In the genomic region with DNA sequence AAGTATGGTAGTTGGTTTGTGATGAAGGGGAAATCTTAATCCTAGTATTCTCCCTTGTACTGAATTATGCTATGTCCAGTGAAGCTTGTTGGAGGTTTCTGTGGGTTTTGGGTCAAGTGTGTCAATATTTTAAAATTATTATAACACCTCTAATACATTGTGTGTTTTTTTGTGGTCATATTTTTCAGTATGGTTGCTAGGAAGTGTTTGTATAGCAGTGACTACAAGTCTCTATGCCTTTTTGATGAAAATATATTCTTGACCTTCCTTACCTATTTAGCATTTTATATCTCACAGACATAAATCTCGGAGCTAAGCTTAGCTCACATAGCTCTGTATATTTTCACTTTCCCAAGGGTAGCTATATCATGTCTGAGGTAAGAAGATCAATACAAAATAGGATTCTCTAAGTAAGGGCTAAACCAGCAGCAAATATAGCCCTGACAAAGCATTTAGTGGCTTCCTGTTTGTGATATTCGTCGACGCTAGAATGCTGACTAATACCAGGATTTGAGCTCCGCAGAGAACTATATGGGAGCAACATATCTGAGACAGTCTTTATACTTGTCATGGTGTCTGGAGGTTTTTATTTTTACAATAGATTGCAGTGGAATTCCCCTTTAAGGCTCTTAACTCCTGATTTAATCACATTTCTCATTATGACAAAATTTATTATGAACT, we compare ENCODE assay signal across 13 cellular contexts.
DNase-seq lines count a peak whose midpoint lies in the region; ATAC-seq and FAIRE-seq lines count a peak whose summit lies in the region.
"Had no signal": no experiment of that assay in that cellular context is flagged by ENCODE, and none has a peak within 500 bp of the region (broad histone marks: within the 10 kb centered on the region; RNA-seq: fewer than 3 reads in every experiment).

No MANE protein-coding gene starts in this region.

- peaks cover 0 to 13% (median 4%) of the 10 kb centered on the region in 7 donors for H3K9me3 Mint-ChIP-seq in CD4-positive, CD25-positive, alpha-beta regulatory T cell

- peaks cover 15% of the 10 kb centered on the region for H3K27me3 Mint-ChIP-seq in CD4-positive, CD25-positive, alpha-beta regulatory T cell
- H3K27me3 Mint-ChIP-seq: CD4-positive, alpha-beta T cell had no signal

- H3K4me3 Mint-ChIP-seq in CD4-positive, CD25-positive, alpha-beta regulatory T cell: no peak overlapping the region
- H3K4me3 Mint-ChIP-seq: CD4-positive, alpha-beta T cell; nephron had no signal

- no peak for ATAC-seq in CD4-positive, CD25-positive, alpha-beta regulatory T cell (ENCODE audit: low read depth in 2 of 2)
- peak; percentile 98 for ATAC-seq in HG02885 (IDR thresholded peaks at IDR 0.05; ENCODE audit: poor library complexity, unreplicated experiment)

- no peak overlapping the region for H3K27ac ChIP-seq in CD4-positive, CD25-positive, alpha-beta regulatory T cell (ENCODE audit: insufficient read depth, low read length, poor library complexity, severe bottlenecking)
- H3K27ac ChIP-seq: esophagus squamous epithelium, Peyer's patch had no signal

- peaks cover 2 to 9% (median 5%) of the 10 kb centered on the region in 4 donors for H3K4me1 Mint-ChIP-seq in CD4-positive, CD25-positive, alpha-beta regulatory T cell
- H3K4me1 Mint-ChIP-seq: nephron had no signal

- H3K36me3 ChIP-seq in CD4-positive, CD25-positive, alpha-beta regulatory T cell (ENCODE audit: control insufficient read depth, insufficient read depth, low read length): no peaks in the 10 kb centered on the region
- H3K36me3 ChIP-seq: esophagus squamous epithelium, Peyer's patch had no signal

- H3K4me1 ChIP-seq in CD4-positive, CD25-positive, alpha-beta regulatory T cell (ENCODE audit: control insufficient read depth, insufficient read depth, low read length, poor library complexity, severe bottlenecking): peaks cover 3% of the 10 kb centered on the region
- H3K4me1 ChIP-seq: esophagus squamous epithelium, Peyer's patch had no signal

- no peaks in the 10 kb centered on the region for H3K27me3 ChIP-seq in CD4-positive, CD25-positive, alpha-beta regulatory T cell (ENCODE audit: control insufficient read depth, insufficient read depth, low read length)
- H3K27me3 ChIP-seq: esophagus squamous epithelium, Peyer's patch had no signal

- H3K36me3 Mint-ChIP-seq in CD4-positive, CD25-positive, alpha-beta regulatory T cell: peaks cover 3% of the 10 kb centered on the region

- peak; percentile 91 for FAIRE-seq in GM19239 (lab: Jason Lieb, UNC)
- FAIRE-seq: HTR-8/SVneo had no signal

- DNase-seq in CD4-positive, CD25-positive, alpha-beta regulatory T cell: peak in 1 of 3 donors; percentile 68
- DNase-seq in GM19239 (ENCODE audit: insufficient read length, low spot score) (peak; percentile 8), OCI-M1 (lab: John Stamatoyannopoulos, UW) (peak; percentile 58), foreskin melanocyte (no peak), NCI-H1105 treated with DMSO at 0.1 percent for 48 hours (lab: John Stamatoyannopoulos, UW) (no peak), NCI-H446 (lab: John Stamatoyannopoulos, UW) (no peak)
- DNase-seq in activated T-cell treated with anti-CD3 and anti-CD28 coated beads, Interleukin-2, amount 50 U/mL, for 48 hours: no peak
- DNase-seq: CD4-positive, alpha-beta T cell; esophagus squamous epithelium; Peyer's patch had no signal

- H3K9me3 ChIP-seq in CD4-positive, CD25-positive, alpha-beta regulatory T cell (ENCODE audit: control insufficient read depth in 2 of 2, low read length in 2 of 2): no peaks in the 10 kb centered on the region
- H3K9me3 ChIP-seq: esophagus squamous epithelium, Peyer's patch had no signal

- H3K27ac Mint-ChIP-seq in CD4-positive, CD25-positive, alpha-beta regulatory T cell: peak overlapping the region in 1 of 3 donors; percentile 12
- H3K27ac Mint-ChIP-seq: CD4-positive, alpha-beta T cell; nephron had no signal

- H3K4me3 ChIP-seq in CD4-positive, CD25-positive, alpha-beta regulatory T cell (ENCODE audit: low read depth, low read length): peak overlapping the region; percentile 14
- H3K4me3 ChIP-seq: esophagus squamous epithelium, Peyer's patch had no signal

Comparison
In these comparisons a context has a peak if more than half of its experiments do, and no peak if none do; other contexts are left out.
1. DNase-seq: peak in GM19239 (single experiment) and OCI-M1 (single experiment); none in foreskin melanocyte (single experiment), activated T-cell treated with anti-CD3 and anti-CD28 coated beads, Interleukin-2, amount 50 U/mL, for 48 hours (0 of 2), NCI-H1105 treated with DMSO at 0.1 percent for 48 hours (single experiment) and NCI-H446 (0 of 2).